ENCODE assay signal across 8 cellular contexts in genomic region chr2:150487537-150488429, GRCh38. TPM values are rescaled to one million over a fixed set of nuclear protein-coding genes. Genes with fewer than 3 reads are reported as not detected.
A peak's percentile ranks its signal among the peaks of the same experiment; 100 is the strongest.
DNase-seq lines count a peak whose midpoint lies in the region; ATAC-seq and TF ChIP-seq lines count a peak whose summit lies in the region.

Gene RND3, minus strand, starts transcription at chr2:150487667. Its CDS starts 250 bp downstream, at chr2:150487417.

- H3K4me3 ChIP-seq in endodermal cell (ENCODE audit: low read length) = peak within 1 kb of the TSS; percentile 80

- peak within 1 kb of the TSS; percentile 24 for H3K9ac ChIP-seq in endodermal cell (ENCODE audit: extremely low read depth, low read length, poor library complexity, severe bottlenecking)

- in situ Hi-C loops in ACHN (cut with HindIII; ENCODE audit: low pct_ligation_motif_present, low pct_unique_long_range_greater_than_20kb, low sequenced_read_pairs) = no loop called here

- H3K9me3 Mint-ChIP-seq in T-helper 2 cell treated with Interferon-gamma antibody and Interleukin-4, amounts not matched to agents 5 μg/mL and 100 μg/mL, for 36 hours = no peaks in the 10 kb centered on the region
- H3K9me3 Mint-ChIP-seq in endodermal cell = no peaks in the 10 kb centered on the region
- H3K9me3 Mint-ChIP-seq in stimulated activated memory B cell treated with anti-CD40 and anti-IgM and Interleukin-4, amounts not matched to agents 10 μg/mL and 1 μg/mL and 100 μg/mL, for 72 hours = no peaks in the 10 kb centered on the region

- DNase-seq in ACHN (peak; percentile 100), NCI-H146 treated with DMSO at 0.1 percent for 48 hours (lab: John Stamatoyannopoulos, UW; ENCODE audit: unreplicated experiment) (peak; percentile 84), endodermal cell (peak; percentile 98), lung microvascular endothelial cell (ENCODE audit: low read depth in 2 of 2) (peak; percentile 98 to 99)
- peak; percentile 38 for DNase-seq in T-helper 2 cell treated with Interferon-gamma antibody and Interleukin-4, amounts not matched to agents 5 μg/mL and 100 μg/mL, for 36 hours (ENCODE audit: low spot score)

- H3K4me3 Mint-ChIP-seq in T-helper 2 cell treated with Interferon-gamma antibody and Interleukin-4, amounts not matched to agents 5 μg/mL and 100 μg/mL, for 36 hours = peak within 1 kb of the TSS; percentile 66
- peak within 1 kb of the TSS; percentile 71 for H3K4me3 Mint-ChIP-seq in endodermal cell
- H3K4me3 Mint-ChIP-seq in stimulated activated memory B cell treated with anti-CD40 and anti-IgM and Interleukin-4, amounts not matched to agents 10 μg/mL and 1 μg/mL and 100 μg/mL, for 72 hours = peak within 1 kb of the TSS; percentile 29

- H3K36me3 ChIP-seq in endodermal cell (ENCODE audit: control insufficient read depth, insufficient read depth, low read length) = no peaks in the 10 kb centered on the region

- H3K27me3 ChIP-seq in endodermal cell (ENCODE audit: control insufficient read depth, insufficient read depth, low read length, poor library complexity, severe bottlenecking) = peaks cover 43% of the 10 kb centered on the region

- H3K27ac Mint-ChIP-seq in T-helper 2 cell treated with Interferon-gamma antibody and Interleukin-4, amounts not matched to agents 5 μg/mL and 100 μg/mL, for 36 hours = no peak within 1 kb of the TSS
- H3K27ac Mint-ChIP-seq in endodermal cell = no peak within 1 kb of the TSS
- no peak within 1 kb of the TSS for H3K27ac Mint-ChIP-seq in stimulated activated memory B cell treated with anti-CD40 and anti-IgM and Interleukin-4, amounts not matched to agents 10 μg/mL and 1 μg/mL and 100 μg/mL, for 72 hours

- H3K4me1 Mint-ChIP-seq in T-helper 2 cell treated with Interferon-gamma antibody and Interleukin-4, amounts not matched to agents 5 μg/mL and 100 μg/mL, for 36 hours (ENCODE audit: low read depth) = peaks cover 9% of the 10 kb centered on the region
- peaks cover 19% of the 10 kb centered on the region for H3K4me1 Mint-ChIP-seq in endodermal cell
- peaks cover 26% of the 10 kb centered on the region for H3K4me1 Mint-ChIP-seq in stimulated activated memory B cell treated with anti-CD40 and anti-IgM and Interleukin-4, amounts not matched to agents 10 μg/mL and 1 μg/mL and 100 μg/mL, for 72 hours

- no peak for TF ChIP-seq POLR2A in GM18505 (IDR thresholded peaks at IDR 0.05; ENCODE audit: borderline replicate concordance, extremely low read depth, insufficient read depth, insufficient read length)

- ATAC-seq in GM18505 (IDR thresholded peaks at IDR 0.05; ENCODE audit: unreplicated experiment) = peak; percentile 66
- peak; percentile 76 for ATAC-seq in HG02884 (IDR thresholded peaks at IDR 0.05; ENCODE audit: unreplicated experiment)
- no peak for ATAC-seq in stimulated activated memory B cell treated with anti-CD40 and anti-IgM and Interleukin-4, amounts not matched to agents 10 μg/mL and 1 μg/mL and 100 μg/mL, for 72 hours

- peak within 1 kb of the TSS; percentile 80 for H3K27ac ChIP-seq in endodermal cell (ENCODE audit: low read depth, low read length)

- WGBS in endodermal cell (ENCODE audit: insufficient coverage in 1 of 2, insufficient read length in 1 of 2), 2 experiments = 8 to 14% methylated on average over 11 to 24 of the region's 24 CpGs

- H3K9me3 ChIP-seq in endodermal cell (ENCODE audit: control insufficient read depth, low read length) = no peaks in the 10 kb centered on the region

- no peaks in the 10 kb centered on the region for H3K36me3 Mint-ChIP-seq in T-helper 2 cell treated with Interferon-gamma antibody and Interleukin-4, amounts not matched to agents 5 μg/mL and 100 μg/mL, for 36 hours (ENCODE audit: low read depth)
- no peaks in the 10 kb centered on the region for H3K36me3 Mint-ChIP-seq in endodermal cell (ENCODE audit: low read depth)
- no peaks in the 10 kb centered on the region for H3K36me3 Mint-ChIP-seq in stimulated activated memory B cell treated with anti-CD40 and anti-IgM and Interleukin-4, amounts not matched to agents 10 μg/mL and 1 μg/mL and 100 μg/mL, for 72 hours

- peaks cover 38% of the 10 kb centered on the region for H3K27me3 Mint-ChIP-seq in T-helper 2 cell treated with Interferon-gamma antibody and Interleukin-4, amounts not matched to agents 5 μg/mL and 100 μg/mL, for 36 hours (ENCODE audit: low read depth)
- H3K27me3 Mint-ChIP-seq in endodermal cell (ENCODE audit: insufficient read depth) = peaks cover 44% of the 10 kb centered on the region
- peaks cover 45% of the 10 kb centered on the region for H3K27me3 Mint-ChIP-seq in stimulated activated memory B cell treated with anti-CD40 and anti-IgM and Interleukin-4, amounts not matched to agents 10 μg/mL and 1 μg/mL and 100 μg/mL, for 72 hours

- peak; percentile 95 for TF ChIP-seq CTCF in endodermal cell (conservative IDR thresholded peaks at IDR 0.05)

- peaks cover 3% of the 10 kb centered on the region for H3K4me1 ChIP-seq in endodermal cell (ENCODE audit: control insufficient read depth, insufficient read depth, low read length)

RNA-seq across cellular contexts. Expression of gene RND3, which starts in this region (rescaled TPM):
- 1 to 10 TPM; 1.3 to 7.8 TPM for total RNA-seq in endodermal cell
- 99.8 TPM for polyA plus RNA-seq in endodermal cell (2013, experiment 1 of 2)
- 80.5 TPM for polyA plus RNA-seq in endodermal cell (2013, experiment 2 of 2)
- 21.4 and 23.0 TPM in 2 replicates for total RNA-seq in lung microvascular endothelial cell

Comparison
In these comparisons a context has a peak if more than half of its experiments do, and no peak if none do; other contexts are left out.
1. DNase-seq: peak in every context shown above with its lines; median percentile 100 in ACHN; 98 in lung microvascular endothelial cell; 98 in endodermal cell; 84 in NCI-H146 treated with DMSO at 0.1 percent for 48 hours; 38 in T-helper 2 cell treated with Interferon-gamma antibody and Interleukin-4, amounts not matched to agents 5 μg/mL and 100 μg/mL, for 36 hours.